In genomic region chr16:88662843-88663606, GRCh38 we compare ENCODE assay signal across 8 cellular contexts. TPM values are rescaled to one million over a fixed set of nuclear protein-coding genes. Genes with fewer than 3 reads are reported as not detected.
DNase-seq lines count a peak whose midpoint lies in the region; ATAC-seq, FAIRE-seq and TF ChIP-seq lines count a peak whose summit lies in the region.

MVD (minus strand) TSS chr16:88663091; CDS start chr16:88663080, 11 bp downstream.

- CTCF ChIA-PET in Calu3 (lab: Charles Lee): interaction anchor here (0.6 to 1.0 kb wide), 2 partner anchors 10 to 24 kb away, joined by 3 to 4 read pairs; no protein-coding TSS in a partner anchor

- TF ChIP-seq CTCF in Calu3 (IDR thresholded peaks at IDR 0.05; ENCODE audit: unreplicated experiment) (no peak), OCI-LY1 (IDR thresholded peaks at IDR 0.05; ENCODE audit: low read length) (peak; percentile 7; the same call in 1 of the 2 replicates), mesothelial cell of epicardium (IDR thresholded peaks at IDR 0.05; ENCODE audit: unreplicated experiment) (no peak)

- BruUV-seq in Calu3 (replicated peaks; lab: Mats Ljungman, UMichigan): no TSS peak

- peak within 1 kb of the TSS; percentile 70; the same call in 1 of the 2 replicates for H3K9ac ChIP-seq in HUES48 (ENCODE audit: low read depth, low read length)
- peak within 1 kb of the TSS; percentile 82 for H3K9ac ChIP-seq in OCI-LY1 (ENCODE audit: low read length)

- H2AFZ ChIP-seq in OCI-LY1 (ENCODE audit: low read length): no peak within 1 kb of the TSS

- peak within 1 kb of the TSS; percentile 81 for H3K4me2 ChIP-seq in OCI-LY1 (ENCODE audit: low read length)

- H3F3A ChIP-seq in OCI-LY1 (ENCODE audit: insufficient read depth, low read length): no peaks in the 10 kb centered on the region

- no peaks in the 10 kb centered on the region for H3K9me2 ChIP-seq in OCI-LY1 (ENCODE audit: low read depth, low read length)

- peak within 1 kb of the TSS; percentile 85 for H3K27ac ChIP-seq in HUES48 (ENCODE audit: low read depth, low read length)
- H3K27ac ChIP-seq in OCI-LY1 (ENCODE audit: low read depth, low read length, poor library complexity, severe bottlenecking): peak within 1 kb of the TSS; percentile 87

- H3K36me3 Mint-ChIP-seq in Calu3 (ENCODE audit: insufficient read depth, unreplicated experiment) (peaks cover 68% of the 10 kb centered on the region), mesothelial cell of epicardium (peaks cover 4% of the 10 kb centered on the region)

- peak within 1 kb of the TSS; percentile 96 for H3K4me3 ChIP-seq in HUES48 (ENCODE audit: low read depth, low read length)
- H3K4me3 ChIP-seq in OCI-LY1 (ENCODE audit: low read depth, low read length, poor library complexity, severe bottlenecking): peak within 1 kb of the TSS; percentile 85

- H3K9me3 ChIP-seq in HUES48 (ENCODE audit: control insufficient read depth, insufficient read depth, low read length): no peaks in the 10 kb centered on the region
- no peaks in the 10 kb centered on the region for H3K9me3 ChIP-seq in OCI-LY1 (ENCODE audit: low read length)

- peak within 1 kb of the TSS; percentile 100 for H3K4me3 Mint-ChIP-seq in Calu3 (ENCODE audit: low read depth, unreplicated experiment)
- peak within 1 kb of the TSS; percentile 85 for H3K4me3 Mint-ChIP-seq in mesothelial cell of epicardium

- intact Hi-C loops in Calu3 (cut with micrococcal nuclease; ENCODE audit: unreplicated experiment): no loop called here

- no peaks in the 10 kb centered on the region for H3K4me1 Mint-ChIP-seq in Calu3 (ENCODE audit: low read depth, unreplicated experiment)
- H3K4me1 Mint-ChIP-seq in mesothelial cell of epicardium: peaks cover 17% of the 10 kb centered on the region

- no peaks in the 10 kb centered on the region for H4K20me1 ChIP-seq in OCI-LY1 (ENCODE audit: insufficient read depth, low read length)

- DNase-seq in Calu3: peak; percentile 99
- peak; percentile 95 for DNase-seq in activated CD8-positive, alpha-beta memory T cell treated with anti-CD3 and anti-CD28 coated beads, Interleukin-2, amount 50 U/mL, for 4 hours
- DNase-seq in mesothelial cell of epicardium (ENCODE audit: low spot score in 2 of 2, unreplicated experiment in 2 of 2): peak; percentile 94 to 96
- DNase-seq in stimulated activated CD8-positive, alpha-beta memory T cell treated with anti-CD3 and anti-CD28 coated beads, Interleukin-15, amount 100 ng/mL, for 48 hours (ENCODE audit: low read depth in 2 of 2): peak; percentile 95 to 97

- peak; percentile 90 for FAIRE-seq in endometrium (lab: Jason Lieb, UNC)

- ATAC-seq in GM21390 (IDR thresholded peaks at IDR 0.05; ENCODE audit: unreplicated experiment): peak; percentile 89

- H3K9me3 Mint-ChIP-seq in Calu3 (ENCODE audit: low read depth, unreplicated experiment) (no peaks in the 10 kb centered on the region), mesothelial cell of epicardium (no peaks in the 10 kb centered on the region)

- H3K27ac Mint-ChIP-seq in Calu3 (ENCODE audit: unreplicated experiment) (peak within 1 kb of the TSS; percentile 97), mesothelial cell of epicardium (peak within 1 kb of the TSS; percentile 96)

- H3K79me2 ChIP-seq in OCI-LY1 (ENCODE audit: insufficient read depth, low read length): peaks cover 12% of the 10 kb centered on the region

- no peaks in the 10 kb centered on the region for H3K27me3 Mint-ChIP-seq in Calu3 (ENCODE audit: unreplicated experiment)
- H3K27me3 Mint-ChIP-seq in mesothelial cell of epicardium (ENCODE audit: low read depth): no peaks in the 10 kb centered on the region

- H3K4me1 ChIP-seq in HUES48 (ENCODE audit: control insufficient read depth, insufficient read depth, low read length): peaks cover 4% of the 10 kb centered on the region; the same call in 1 of the 2 replicates
- H3K4me1 ChIP-seq in OCI-LY1 (ENCODE audit: insufficient read depth, low read length, severe bottlenecking): peaks cover 41% of the 10 kb centered on the region

- no peaks in the 10 kb centered on the region for H3K27me3 ChIP-seq in HUES48 (ENCODE audit: control insufficient read depth, insufficient read depth, low read length)
- H3K27me3 ChIP-seq in OCI-LY1 (ENCODE audit: insufficient read depth, low read length): no peaks in the 10 kb centered on the region

- H3K36me3 ChIP-seq in HUES48 (ENCODE audit: control insufficient read depth, insufficient read depth, low read length) (peaks cover 11% of the 10 kb centered on the region), OCI-LY1 (ENCODE audit: insufficient read depth, low read length) (peaks cover 10% of the 10 kb centered on the region; the same call in 1 of the 2 replicates)

RNA-seq across cellular contexts. Expression of gene MVD, which starts in this region (rescaled TPM):
- total RNA-seq in Calu3 (2022) (139 and 152 TPM in 2 replicates), mesothelial cell of epicardium (59.5 to 67.2 TPM (median 64.0 TPM) in 3 replicates)

Comparison
In these comparisons a context has a peak if more than half of its experiments do, and no peak if none do; other contexts are left out.
1. Peak in every context shown above with its lines: DNase-seq, ATAC-seq, H3K4me3 ChIP-seq and H3K27ac ChIP-seq.